ENCODE assay signal across 9 cellular contexts in genomic region chr1:119327066-119327435, GRCh38. TPM values are rescaled to one million over a fixed set of nuclear protein-coding genes. Genes with fewer than 3 reads are reported as not detected.
DNase-seq lines count a peak whose midpoint lies in the region; ATAC-seq and TF ChIP-seq lines count a peak whose summit lies in the region.
"Had no signal": no experiment of that assay in that cellular context is flagged by ENCODE, and none has a peak within 500 bp of the region (broad histone marks: within the 10 kb centered on the region; RNA-seq: fewer than 3 reads in every experiment).

No MANE protein-coding gene starts in this region.

- ATAC-seq in GM18498 (IDR thresholded peaks at IDR 0.05; ENCODE audit: unreplicated experiment): peak; percentile 11

- H3K9me3 Mint-ChIP-seq in glutamatergic neuron (ENCODE audit: unreplicated experiment): no peaks in the 10 kb centered on the region

- no peak overlapping the region for H3K27ac Mint-ChIP-seq in glutamatergic neuron (ENCODE audit: unreplicated experiment)

- no peak for TF ChIP-seq CTCF in WI38 (IDR thresholded peaks at IDR 0.05; ENCODE audit: low read depth, low read length)
- TF ChIP-seq CTCF in glutamatergic neuron (IDR thresholded peaks at IDR 0.05; ENCODE audit: partially characterized antibody, unreplicated experiment): no peak
- no peak for TF ChIP-seq CTCF in GM13977 (IDR thresholded peaks at IDR 0.05; ENCODE audit: extremely low read depth, insufficient read depth, missing control alignments)

- no peaks in the 10 kb centered on the region for H3K36me3 Mint-ChIP-seq in glutamatergic neuron (ENCODE audit: unreplicated experiment)

- H3K4me1 Mint-ChIP-seq in glutamatergic neuron (ENCODE audit: low read depth, unreplicated experiment): peaks cover 1% of the 10 kb centered on the region

- H3K27me3 Mint-ChIP-seq in glutamatergic neuron (ENCODE audit: unreplicated experiment): peaks cover 1% of the 10 kb centered on the region

- in situ Hi-C loops in GM13977 (cut with MboI; ENCODE audit: low pct_unique_long_range_greater_than_20kb, low sequenced_read_pairs, unreplicated experiment): no loop called here

- H3K4me3 ChIP-seq in WI38 (ENCODE audit: low read depth, low read length): peak overlapping the region; percentile 47

- DNase-seq in glutamatergic neuron (no peak), renal cortical epithelial cell (ENCODE audit: low read depth) (peak; percentile 7), NCI-H128 (lab: John Stamatoyannopoulos, UW; ENCODE audit: unreplicated experiment) (no peak), KG1 (lab: John Stamatoyannopoulos, UW) (no peak), GM13977 (ENCODE audit: low spot score) (no peak)
- DNase-seq in central memory CD4-positive, alpha-beta T cell: no peak

- peak overlapping the region; percentile 89 for H3K4me3 Mint-ChIP-seq in glutamatergic neuron (ENCODE audit: unreplicated experiment)

RNA-seq across cellular contexts. Expression of gene HAO2, which starts 41.5 kb away (rescaled TPM):
- not detected for total RNA-seq in glutamatergic neuron (ENCODE audit: unreplicated experiment)
- total RNA-seq in renal cortical epithelial cell: not detected in 2 replicates
- total RNA-seq: activated CD8-positive, alpha-beta memory T cell treated with anti-CD3 and anti-CD28 coated beads for 36 hours had no signal
